ENCODE assay signal across 17 cellular contexts in the genomic region with DNA sequence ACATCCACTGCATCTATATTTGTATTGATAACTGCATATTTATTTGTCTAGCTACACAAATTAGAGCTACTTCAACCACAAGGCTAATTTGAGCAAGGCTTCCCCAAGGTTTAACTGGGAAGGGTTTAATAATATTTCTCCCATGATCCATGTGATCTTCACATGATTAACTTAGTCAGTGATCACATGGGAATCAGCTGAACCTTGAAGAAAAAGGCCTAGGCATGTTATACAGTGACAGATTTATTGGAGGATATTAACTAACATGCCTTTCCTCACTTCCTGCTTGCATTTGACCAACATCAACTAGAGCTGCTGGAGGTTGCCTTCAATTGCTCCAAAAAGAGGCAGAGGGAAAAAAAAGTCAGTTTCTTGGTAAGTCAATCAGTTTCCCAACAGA.
DNase-seq lines count a peak whose midpoint lies in the region; ATAC-seq and TF ChIP-seq lines count a peak whose summit lies in the region.
"Had no signal": no experiment of that assay in that cellular context is flagged by ENCODE, and none has a peak within 500 bp of the region (broad histone marks: within the 10 kb centered on the region; RNA-seq: fewer than 3 reads in every experiment).

No MANE protein-coding gene starts in this region.

- DNase-seq in SK-MEL-5 (ENCODE audit: low read depth, low spot score) (peak; percentile 35), fibroblast of villous mesenchyme (ENCODE audit: low read depth) (peak; percentile 21), mesenchymal stem cell (peak; percentile 10), activated gamma-delta T cell (lab: John Stamatoyannopoulos, UW) (no peak), hepatocyte (ENCODE audit: low spot score) (no peak), NCI-H510A (lab: John Stamatoyannopoulos, UW) (no peak)
- DNase-seq: C1 segment of cervical spinal cord; Calu3; CD4-positive, alpha-beta memory T cell; COR-L47; DMS53; DMS79 treated with DMSO at 0.1 percent for 48 hours; GF-D8; H9; HFFc6 had no signal

- H2AFZ ChIP-seq in mesenchymal stem cell (ENCODE audit: low read depth, low read length) (no peak overlapping the region), hepatocyte (no peak overlapping the region)
- H2AFZ ChIP-seq: GM23338 had no signal

- H3K4me2 ChIP-seq in mesenchymal stem cell (ENCODE audit: low read length, poor library complexity, severe bottlenecking): no peak overlapping the region
- no peak overlapping the region for H3K4me2 ChIP-seq in hepatocyte
- H3K4me2 ChIP-seq: GM23338 had no signal

- no peak overlapping the region for H2AK5ac ChIP-seq in mesenchymal stem cell (ENCODE audit: low read length, severe bottlenecking)

- no peak overlapping the region for H4K8ac ChIP-seq in mesenchymal stem cell (ENCODE audit: low read length)

- no peaks in the 10 kb centered on the region for H3K27me3 ChIP-seq in mesenchymal stem cell (ENCODE audit: control insufficient read depth in 1 of 2, insufficient read depth in 1 of 2, low read length in 2 of 2)
- H3K27me3 ChIP-seq in hepatocyte: no peaks in the 10 kb centered on the region

- no peaks in the 10 kb centered on the region for H3K79me1 ChIP-seq in mesenchymal stem cell (replicated peaks; ENCODE audit: low read length, poor library complexity, severe bottlenecking)

- H4K20me1 ChIP-seq in hepatocyte (ENCODE audit: insufficient read depth, poor library complexity, severe bottlenecking): no peaks in the 10 kb centered on the region

- no peak for ATAC-seq in esophagus mucosa
- ATAC-seq: GM23338 had no signal

- H3K79me2 ChIP-seq in hepatocyte: no peaks in the 10 kb centered on the region

- no peaks in the 10 kb centered on the region for H3K9me2 ChIP-seq in hepatocyte (replicated peaks; ENCODE audit: insufficient read depth)

- H3K27ac ChIP-seq in mesenchymal stem cell (ENCODE audit: low read length, poor library complexity, severe bottlenecking) (no peak overlapping the region), hepatocyte (no peak overlapping the region)

- no peak overlapping the region for H3K9ac ChIP-seq in mesenchymal stem cell (ENCODE audit: low read length)

- H2BK5ac ChIP-seq in mesenchymal stem cell (ENCODE audit: low read depth, low read length, poor library complexity, severe bottlenecking): no peak overlapping the region

- H3K4me1 ChIP-seq in mesenchymal stem cell (ENCODE audit: control insufficient read depth, insufficient read depth, low read depth, low read length): no peaks in the 10 kb centered on the region
- H3K4me1 ChIP-seq in hepatocyte (ENCODE audit: insufficient read depth): no peaks in the 10 kb centered on the region

- H3K4me3 ChIP-seq in fibroblast of villous mesenchyme (ENCODE audit: low read depth, low read length) (no peak overlapping the region), mesenchymal stem cell (ENCODE audit: insufficient read depth in 1 of 2, low read depth in 1 of 2, low read length in 2 of 2) (no peak overlapping the region), hepatocyte (no peak overlapping the region)
- H3K4me3 ChIP-seq: GM23338 had no signal

- H2BK12ac ChIP-seq in mesenchymal stem cell (ENCODE audit: low read length in 2 of 2): no peak overlapping the region

- H3K36me3 ChIP-seq in mesenchymal stem cell (ENCODE audit: control insufficient read depth in 1 of 2, insufficient read depth in 2 of 2, low read depth in 1 of 2, low read length in 2 of 2): no peaks in the 10 kb centered on the region
- no peaks in the 10 kb centered on the region for H3K36me3 ChIP-seq in hepatocyte (replicated peaks; ENCODE audit: insufficient read depth, low read depth)

- no peak overlapping the region for H3K14ac ChIP-seq in mesenchymal stem cell (ENCODE audit: low read length in 2 of 2)

- H4K91ac ChIP-seq in mesenchymal stem cell (ENCODE audit: low read length): no peak overlapping the region

- H3K9me3 ChIP-seq in mesenchymal stem cell (ENCODE audit: control insufficient read depth, low read length): peaks cover 7% of the 10 kb centered on the region
- no peaks in the 10 kb centered on the region for H3K9me3 ChIP-seq in hepatocyte (ENCODE audit: low read depth)

- H2BK120ac ChIP-seq in mesenchymal stem cell (ENCODE audit: low read depth, low read length): no peak overlapping the region

- TF ChIP-seq CTCF in fibroblast of villous mesenchyme (IDR thresholded peaks at IDR 0.05; ENCODE audit: insufficient read depth, low read depth, low read length): no peak
- TF ChIP-seq CTCF in hepatocyte (IDR thresholded peaks at IDR 0.05; ENCODE audit: poor library complexity): no peak

- no peak overlapping the region for H2BK15ac ChIP-seq in mesenchymal stem cell (ENCODE audit: low read depth, poor library complexity, severe bottlenecking)

- H3K23ac ChIP-seq in mesenchymal stem cell (ENCODE audit: low read length in 2 of 2): no peak overlapping the region

- in situ Hi-C loops in SK-MEL-5 (cut with HindIII; ENCODE audit: low pct_unique_long_range_greater_than_20kb, low sequenced_read_pairs): no loop called here

- H3K4ac ChIP-seq in mesenchymal stem cell (ENCODE audit: low read depth in 1 of 2, low read length in 2 of 2): no peak overlapping the region

- no peak overlapping the region for H3K18ac ChIP-seq in mesenchymal stem cell (ENCODE audit: low read depth in 1 of 2, low read length in 2 of 2)

Comparison
In these comparisons a context has a peak if more than half of its experiments do, and no peak if none do; other contexts are left out.
1. DNase-seq: peak in SK-MEL-5 (single experiment), fibroblast of villous mesenchyme (single experiment) and mesenchymal stem cell (single experiment); none in activated gamma-delta T cell (single experiment), hepatocyte (single experiment) and NCI-H510A (single experiment).